Comparison of ENCODE assay signal across 1 cellular context in the genomic region with DNA sequence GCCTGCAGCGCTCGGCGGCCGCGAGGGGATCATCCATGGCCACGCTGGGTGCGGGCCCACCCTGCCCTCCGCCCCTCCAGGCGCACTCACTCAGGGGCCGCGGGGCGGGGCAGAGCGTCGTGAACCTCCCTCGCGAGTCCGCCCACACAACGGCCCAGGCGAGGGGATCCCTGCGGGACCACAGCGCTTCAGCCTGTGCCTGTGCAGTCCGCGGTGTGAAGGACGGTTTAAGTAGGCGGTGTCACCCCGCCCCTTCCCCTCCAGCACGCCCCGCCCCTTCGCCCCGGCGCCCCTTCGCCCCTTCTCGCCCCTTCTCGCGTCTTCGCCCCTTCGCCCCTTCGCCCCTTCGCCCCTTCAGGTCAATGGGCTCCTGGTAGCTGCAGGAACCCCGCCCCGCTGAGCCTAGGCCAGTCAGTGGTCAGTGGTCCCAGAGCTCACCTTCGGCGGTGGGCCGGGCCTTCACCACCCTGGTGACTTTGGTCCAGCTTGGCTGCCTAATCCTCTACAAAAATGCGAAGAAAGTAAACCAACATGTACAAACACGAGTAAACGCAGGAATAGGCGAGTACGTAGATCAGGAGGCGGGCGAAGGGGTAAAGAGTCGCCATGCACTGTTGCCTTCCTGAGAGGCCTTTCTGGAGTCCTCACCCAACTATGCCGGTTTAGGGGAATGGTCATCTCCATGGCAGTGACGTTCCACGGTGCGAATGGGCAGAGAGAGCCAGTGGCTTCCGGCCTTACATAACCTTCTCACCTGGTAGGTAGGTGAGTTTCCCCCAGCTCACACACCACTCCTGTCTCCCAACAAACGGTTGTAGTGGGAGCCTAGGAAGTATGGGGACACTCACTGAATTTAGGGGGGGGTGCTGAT.
TF ChIP-seq lines count a peak whose summit lies in the region.

No MANE protein-coding gene starts in this region.

TF ChIP-seq in IMR-90, 13 proteins besides CTCF, POLR2A, EP300 and RAD21 (continued from another document):
- TF ChIP-seq MAZ (IDR thresholded peaks at IDR 0.05; ENCODE audit: borderline replicate concordance, low read depth, low read length) (no peak), FOS (IDR thresholded peaks at IDR 0.05; ENCODE audit: low read depth, low read length) (no peak), RCOR1 (IDR thresholded peaks at IDR 0.05; ENCODE audit: insufficient replicate concordance, low read length) (no peak), MXI1 (IDR thresholded peaks at IDR 0.05; ENCODE audit: borderline replicate concordance, low read depth, low read length) (no peak), CEBPB (IDR thresholded peaks at IDR 0.05; ENCODE audit: low read depth, low read length) (no peak), NFE2L2 (IDR thresholded peaks at IDR 0.05; ENCODE audit: low read depth, low read length) (no peak), ELK1 (IDR thresholded peaks at IDR 0.05; ENCODE audit: borderline replicate concordance, low read depth, low read length) (no peak), USF2 (IDR thresholded peaks at IDR 0.05; ENCODE audit: low read depth, low read length) (no peak), SMC3 (IDR thresholded peaks at IDR 0.05; ENCODE audit: low read depth, low read length) (no peak)
